ENCODE assay signal across 16 cellular contexts in genomic region chr2:101720732-101721131, GRCh38. TPM values are rescaled to one million over a fixed set of nuclear protein-coding genes. Genes with fewer than 3 reads are reported as not detected.
DNase-seq lines count a peak whose midpoint lies in the region; ATAC-seq and TF ChIP-seq lines count a peak whose summit lies in the region.
"Had no signal": no experiment of that assay in that cellular context is flagged by ENCODE, and none has a peak within 500 bp of the region (broad histone marks: within the 10 kb centered on the region; RNA-seq: fewer than 3 reads in every experiment).

No MANE protein-coding gene starts in this region.

- H2BK15ac ChIP-seq in mesenchymal stem cell (ENCODE audit: low read depth, poor library complexity, severe bottlenecking): no peak overlapping the region

- ATAC-seq in CD4-positive, CD25-positive, alpha-beta regulatory T cell (ENCODE audit: low read depth in 2 of 2): no peak
- no peak for ATAC-seq in GM21515 (IDR thresholded peaks at IDR 0.05; ENCODE audit: unreplicated experiment)
- ATAC-seq: esophagus mucosa, pancreas had no signal

- H2BK120ac ChIP-seq in mesenchymal stem cell (ENCODE audit: low read depth, low read length): no peak overlapping the region

- H3K4me2 ChIP-seq in GM23248 (ENCODE audit: unreplicated experiment) (peak overlapping the region; percentile 62), mesenchymal stem cell (ENCODE audit: low read length, poor library complexity, severe bottlenecking) (no peak overlapping the region)
- H3K4me2 ChIP-seq: KMS-11 had no signal

- H3F3A ChIP-seq in GM23248 (ENCODE audit: insufficient read depth): peaks cover 59% of the 10 kb centered on the region

- H3K36me3 ChIP-seq in CD4-positive, CD25-positive, alpha-beta regulatory T cell (ENCODE audit: control insufficient read depth, insufficient read depth, low read length): no peaks in the 10 kb centered on the region
- H3K36me3 ChIP-seq in GM23248 (ENCODE audit: low read depth) (peaks cover 11% of the 10 kb centered on the region), mesenchymal stem cell (ENCODE audit: control insufficient read depth in 1 of 2, insufficient read depth in 2 of 2, low read depth in 1 of 2, low read length in 2 of 2) (peaks cover 0 to 52% of the 10 kb centered on the region in 2 experiments)
- H3K36me3 ChIP-seq: pancreas had no signal

- H3K9ac ChIP-seq in GM23248 (peak overlapping the region; percentile 63), mesenchymal stem cell (ENCODE audit: low read length) (peak overlapping the region; percentile 61)
- H3K9ac ChIP-seq: KMS-11 had no signal

- H2BK12ac ChIP-seq in mesenchymal stem cell (ENCODE audit: low read length in 2 of 2): no peak overlapping the region

- H3K9me3 ChIP-seq in CD4-positive, CD25-positive, alpha-beta regulatory T cell (ENCODE audit: control insufficient read depth in 2 of 2, low read length in 2 of 2): no peaks in the 10 kb centered on the region
- H3K9me3 ChIP-seq in GM23248 (ENCODE audit: low read depth) (no peaks in the 10 kb centered on the region), mesenchymal stem cell (ENCODE audit: control insufficient read depth, low read length) (no peaks in the 10 kb centered on the region)
- H3K9me3 ChIP-seq: pancreas had no signal

- H4K20me1 ChIP-seq in GM23248 (ENCODE audit: insufficient read depth): peaks cover 44% of the 10 kb centered on the region; the same call in 1 of the 2 replicates

- no peak overlapping the region for H3K14ac ChIP-seq in mesenchymal stem cell (ENCODE audit: low read length in 2 of 2)

- 48 to 58% methylated on average over 1 of the region's 1 CpG for WGBS in GM23248 (ENCODE audit: low coverage in 1 of 2, low lambda C conversion rate in 2 of 2, missing lambda C conversion rate in 2 of 2), 2 experiments
- no CpG with 5 or more reads among the region's 1 CpG for WGBS in mesenchymal stem cell

- TF ChIP-seq CTCF in GM13977 (IDR thresholded peaks at IDR 0.05; ENCODE audit: extremely low read depth, insufficient read depth, missing control alignments): no peak

- no peak overlapping the region for H4K91ac ChIP-seq in mesenchymal stem cell (ENCODE audit: low read length)

- H3K4ac ChIP-seq in mesenchymal stem cell (ENCODE audit: low read depth in 1 of 2, low read length in 2 of 2): no peak overlapping the region

- intact Hi-C loops in activated T-helper 2 cell treated with anti-CD3 and anti-CD28 coated beads, Interferon-gamma antibody, Interleukin-2, Interleukin-4, amounts not matched to agents 10 μg/mL and 5 μg/mL and 100 μg/mL, durations not matched to agents 14 hours and 24 hours and 36 hours (cut with micrococcal nuclease): no loop called here

- no peak overlapping the region for H3K18ac ChIP-seq in mesenchymal stem cell (ENCODE audit: low read depth in 1 of 2, low read length in 2 of 2)

- no peaks in the 10 kb centered on the region for H3K27me3 ChIP-seq in CD4-positive, CD25-positive, alpha-beta regulatory T cell (ENCODE audit: control insufficient read depth, insufficient read depth, low read length)
- H3K27me3 ChIP-seq in GM23248 (replicated peaks; ENCODE audit: insufficient read depth): no peaks in the 10 kb centered on the region
- H3K27me3 ChIP-seq in mesenchymal stem cell (ENCODE audit: control insufficient read depth in 1 of 2, insufficient read depth in 1 of 2, low read length in 2 of 2): no peaks in the 10 kb centered on the region
- H3K27me3 ChIP-seq: pancreas had no signal

- H3K27me3 Mint-ChIP-seq in CD4-positive, CD25-positive, alpha-beta regulatory T cell: no peaks in the 10 kb centered on the region
- no peaks in the 10 kb centered on the region for H3K27me3 Mint-ChIP-seq in activated T-helper 2 cell treated with anti-CD3 and anti-CD28 coated beads, Interferon-gamma antibody, Interleukin-2, Interleukin-4, amounts not matched to agents 10 μg/mL and 5 μg/mL and 100 μg/mL, durations not matched to agents 14 hours and 24 hours and 36 hours (ENCODE audit: low read depth)

- no peak overlapping the region for H4K8ac ChIP-seq in mesenchymal stem cell (ENCODE audit: low read length)

- peaks cover 1% of the 10 kb centered on the region for H3K79me1 ChIP-seq in mesenchymal stem cell (replicated peaks; ENCODE audit: low read length, poor library complexity, severe bottlenecking)

- H3K9me3 Mint-ChIP-seq in CD4-positive, CD25-positive, alpha-beta regulatory T cell: no peaks in the 10 kb centered on the region
- peaks cover 8% of the 10 kb centered on the region for H3K9me3 Mint-ChIP-seq in activated T-helper 2 cell treated with anti-CD3 and anti-CD28 coated beads, Interferon-gamma antibody, Interleukin-2, Interleukin-4, amounts not matched to agents 10 μg/mL and 5 μg/mL and 100 μg/mL, durations not matched to agents 14 hours and 24 hours and 36 hours

- H3K27ac ChIP-seq in CD4-positive, CD25-positive, alpha-beta regulatory T cell (ENCODE audit: insufficient read depth, low read length, poor library complexity, severe bottlenecking): peak overlapping the region; percentile 73
- H3K27ac ChIP-seq in GM23248 (peak overlapping the region; percentile 78), mesenchymal stem cell (ENCODE audit: low read length, poor library complexity, severe bottlenecking) (no peak overlapping the region)
- H3K27ac ChIP-seq: coronary artery, KMS-11, pancreas had no signal

- DNase-seq in CD4-positive, CD25-positive, alpha-beta regulatory T cell: no peak
- DNase-seq in GM23248: peak; percentile 56
- no peak for DNase-seq in activated T-helper 2 cell treated with anti-CD3 and anti-CD28 coated beads, Interferon-gamma antibody, Interleukin-2, Interleukin-4, amounts not matched to agents 10 μg/mL and 5 μg/mL and 100 μg/mL, durations not matched to agents 14 hours and 24 hours and 36 hours (ENCODE audit: low spot score)
- DNase-seq in mesenchymal stem cell: no peak
- no peak for DNase-seq in GDM1 (lab: John Stamatoyannopoulos, UW)
- DNase-seq in NCI-H510A treated with DMSO at 0.1 percent for 48 hours (lab: John Stamatoyannopoulos, UW): no peak
- no peak for DNase-seq in GM13977 (ENCODE audit: low spot score)
- DNase-seq: aorta, C1 segment of cervical spinal cord, NCI-H146, NCI-H446, pancreas had no signal

- no peak overlapping the region for H2BK5ac ChIP-seq in mesenchymal stem cell (ENCODE audit: low read depth, low read length, poor library complexity, severe bottlenecking)

- no peaks in the 10 kb centered on the region; the same call in 1 of the 2 replicates for H3K9me2 ChIP-seq in GM23248 (ENCODE audit: insufficient read depth)

- no peak overlapping the region for H3K23ac ChIP-seq in mesenchymal stem cell (ENCODE audit: low read length in 2 of 2)

- H3K4me1 Mint-ChIP-seq in CD4-positive, CD25-positive, alpha-beta regulatory T cell: peaks cover 53 to 98% (median 79%) of the 10 kb centered on the region in 4 donors
- H3K4me1 Mint-ChIP-seq in activated T-helper 2 cell treated with anti-CD3 and anti-CD28 coated beads, Interferon-gamma antibody, Interleukin-2, Interleukin-4, amounts not matched to agents 10 μg/mL and 5 μg/mL and 100 μg/mL, durations not matched to agents 14 hours and 24 hours and 36 hours (ENCODE audit: low read depth): peaks cover 80% of the 10 kb centered on the region

- H3K4me3 Mint-ChIP-seq in CD4-positive, CD25-positive, alpha-beta regulatory T cell: peak overlapping the region; percentile 13 to 38 (median 28)
- H3K4me3 Mint-ChIP-seq in activated T-helper 2 cell treated with anti-CD3 and anti-CD28 coated beads, Interferon-gamma antibody, Interleukin-2, Interleukin-4, amounts not matched to agents 10 μg/mL and 5 μg/mL and 100 μg/mL, durations not matched to agents 14 hours and 24 hours and 36 hours (ENCODE audit: low read depth): no peak overlapping the region

- in situ Hi-C loops in GM23248 (cut with MboI) (no loop called here), GM13977 (cut with MboI; ENCODE audit: low pct_unique_long_range_greater_than_20kb, low sequenced_read_pairs, unreplicated experiment) (no loop called here)

- H3K27ac Mint-ChIP-seq in CD4-positive, CD25-positive, alpha-beta regulatory T cell: peak overlapping the region; percentile 59 to 98 (median 93)
- peak overlapping the region; percentile 23 for H3K27ac Mint-ChIP-seq in activated T-helper 2 cell treated with anti-CD3 and anti-CD28 coated beads, Interferon-gamma antibody, Interleukin-2, Interleukin-4, amounts not matched to agents 10 μg/mL and 5 μg/mL and 100 μg/mL, durations not matched to agents 14 hours and 24 hours and 36 hours

- H3K36me3 Mint-ChIP-seq in CD4-positive, CD25-positive, alpha-beta regulatory T cell: peaks cover 17% of the 10 kb centered on the region
- H3K36me3 Mint-ChIP-seq in activated T-helper 2 cell treated with anti-CD3 and anti-CD28 coated beads, Interferon-gamma antibody, Interleukin-2, Interleukin-4, amounts not matched to agents 10 μg/mL and 5 μg/mL and 100 μg/mL, durations not matched to agents 14 hours and 24 hours and 36 hours (ENCODE audit: low read depth): peaks cover 45% of the 10 kb centered on the region

- no peak overlapping the region for H3K4me3 ChIP-seq in CD4-positive, CD25-positive, alpha-beta regulatory T cell (ENCODE audit: low read depth, low read length)
- peak overlapping the region; percentile 18; the same call in 1 of the 2 replicates for H3K4me3 ChIP-seq in GM23248
- H3K4me3 ChIP-seq in mesenchymal stem cell (ENCODE audit: insufficient read depth in 1 of 2, low read depth in 1 of 2, low read length in 2 of 2): peak overlapping the region in 1 of 2 experiments; percentile 30
- H3K4me3 ChIP-seq: coronary artery, pancreas had no signal

- H2AK5ac ChIP-seq in mesenchymal stem cell (ENCODE audit: low read length, severe bottlenecking): no peak overlapping the region

- no peak overlapping the region for H2AFZ ChIP-seq in GM23248
- H2AFZ ChIP-seq in mesenchymal stem cell (ENCODE audit: low read depth, low read length): no peak overlapping the region

- H3K79me2 ChIP-seq in GM23248 (ENCODE audit: insufficient read depth): peaks cover 99% of the 10 kb centered on the region

- H3K4me1 ChIP-seq in CD4-positive, CD25-positive, alpha-beta regulatory T cell (ENCODE audit: control insufficient read depth, insufficient read depth, low read length, poor library complexity, severe bottlenecking): peaks cover 88% of the 10 kb centered on the region
- peaks cover 48% of the 10 kb centered on the region for H3K4me1 ChIP-seq in GM23248 (ENCODE audit: insufficient read depth)
- H3K4me1 ChIP-seq in mesenchymal stem cell (ENCODE audit: control insufficient read depth, insufficient read depth, low read depth, low read length): peaks cover 6% of the 10 kb centered on the region
- H3K4me1 ChIP-seq: pancreas had no signal

RNA-seq across cellular contexts. Expression of gene MAP4K4, which starts 23.2 kb away (rescaled TPM):
- total RNA-seq in CD4-positive, CD25-positive, alpha-beta regulatory T cell: 179 TPM
- polyA plus RNA-seq in CD4-positive, CD25-positive, alpha-beta regulatory T cell: 10 to 100 TPM in 2 of 4 donors, 1 to 10 TPM in 2; 6.7 to 22.3 (median 11.4) TPM
- 107 and 115 TPM in 2 replicates for total RNA-seq in GM23248 (2014; rRNA removed; shearing (Covaris generic))
- polyA plus RNA-seq in GM23248 (2016; fragmentation: Nextera tagmentation; extraction: Ambion mirVana): 19.9 and 20.3 TPM in 2 replicates
- 36.8 and 40.6 TPM in 2 replicates for total RNA-seq in activated T-helper 2 cell treated with anti-CD3 and anti-CD28 coated beads, Interferon-gamma antibody, Interleukin-2, Interleukin-4, amounts not matched to agents 10 μg/mL and 5 μg/mL and 100 μg/mL, durations not matched to agents 14 hours and 24 hours and 36 hours
- 135 TPM for polyA plus RNA-seq in mesenchymal stem cell (2013, experiment 1 of 2)
- polyA plus RNA-seq in mesenchymal stem cell (2013, experiment 2 of 2): 130 TPM
